In genomic region chr3:33145221-33145900, GRCh38 we compare ENCODE assay signal across 18 cellular contexts.
"Had no signal": no experiment of that assay in that cellular context is flagged by ENCODE, and none has a peak within 500 bp of the region (broad histone marks: within the 10 kb centered on the region; RNA-seq: fewer than 3 reads in every experiment).

No MANE protein-coding gene starts in this region.

- DNase-seq: activated B cell treated with CpG ODN at 0.5 μM for 24 hours; activated CD4-positive, alpha-beta T cell treated with anti-CD3 and anti-CD28 coated beads, Interleukin-2, amount 50 U/mL, for 4 hours; activated naive CD4-positive, alpha-beta T cell treated with anti-CD3 and anti-CD28 coated beads, Interleukin-2, amount 10 ng/mL, durations not matched to agents 7 days and 5 days; effector CD4-positive, alpha-beta T cell; foreskin keratinocyte; right cardiac atrium; stimulated activated CD4-positive, alpha-beta T cell treated with anti-CD3 and anti-CD28 coated beads, Interleukin-1b, Interleukin-23, amount 100 ng/mL, for 48 hours; stimulated activated naive CD8-positive, alpha-beta T cell treated with anti-CD3 and anti-CD28 coated beads, Interleukin-15, amount 100 ng/mL, for 72 hours; T-helper 9 cell; trophoblast cell had no signal

- H3K9me3 Mint-ChIP-seq: activated B cell treated with CpG ODN at 0.5 μM for 24 hours; activated naive CD4-positive, alpha-beta T cell treated with anti-CD3 and anti-CD28 coated beads, Interleukin-2, amount 10 ng/mL, durations not matched to agents 7 days and 5 days; brain; central memory CD8-positive, alpha-beta T cell; natural killer cell treated with Interleukin-12 subunit alpha and Interleukin-12 subunit beta and Interleukin-15 and Interleukin-18, amount 100 ng/mL, for 72 hours had no signal

- H3K4me3 ChIP-seq: lung, SJSA1, suprapubic skin had no signal

- H3K9me3 ChIP-seq: SJSA1, suprapubic skin had no signal

- H3K4me1 ChIP-seq: foreskin keratinocyte, parathyroid adenoma, SJSA1 had no signal

- H3K27ac Mint-ChIP-seq: activated B cell treated with CpG ODN at 0.5 μM for 24 hours; activated CD4-positive, alpha-beta T cell treated with anti-CD3 and anti-CD28 coated beads for 36 hours; activated naive CD4-positive, alpha-beta T cell treated with anti-CD3 and anti-CD28 coated beads, Interleukin-2, amount 10 ng/mL, durations not matched to agents 7 days and 5 days; brain; natural killer cell treated with Interleukin-12 subunit alpha and Interleukin-12 subunit beta and Interleukin-15 and Interleukin-18, amount 100 ng/mL, for 72 hours had no signal

- H3K9ac ChIP-seq: parathyroid adenoma had no signal

- H3K27me3 ChIP-seq: foreskin keratinocyte, SJSA1, suprapubic skin had no signal

- H3K4me1 Mint-ChIP-seq: activated CD4-positive, alpha-beta T cell treated with anti-CD3 and anti-CD28 coated beads for 36 hours; activated naive CD4-positive, alpha-beta T cell treated with anti-CD3 and anti-CD28 coated beads, Interleukin-2, amount 10 ng/mL, durations not matched to agents 7 days and 5 days; stimulated activated naive CD8-positive, alpha-beta T cell treated with anti-CD3 and anti-CD28 coated beads, Interleukin-15, amount 100 ng/mL, for 72 hours had no signal

- ATAC-seq: foreskin keratinocyte; natural killer cell treated with Interleukin-12 subunit alpha and Interleukin-12 subunit beta and Interleukin-15 and Interleukin-18, amount 100 ng/mL, for 72 hours; right cardiac atrium; stimulated activated naive CD8-positive, alpha-beta T cell treated with anti-CD3 and anti-CD28 coated beads, Interleukin-15, amount 100 ng/mL, for 72 hours had no signal

- H3K27ac ChIP-seq: foreskin keratinocyte, parathyroid adenoma, SJSA1, suprapubic skin had no signal

- H3K27me3 Mint-ChIP-seq: activated B cell treated with CpG ODN at 0.5 μM for 24 hours; activated CD4-positive, alpha-beta T cell treated with anti-CD3 and anti-CD28 coated beads for 36 hours; brain; central memory CD8-positive, alpha-beta T cell; natural killer cell treated with Interleukin-12 subunit alpha and Interleukin-12 subunit beta and Interleukin-15 and Interleukin-18, amount 100 ng/mL, for 72 hours; stimulated activated naive CD8-positive, alpha-beta T cell treated with anti-CD3 and anti-CD28 coated beads, Interleukin-15, amount 100 ng/mL, for 72 hours had no signal

- H2AFZ ChIP-seq: parathyroid adenoma had no signal

- H3K4me3 Mint-ChIP-seq: activated B cell treated with CpG ODN at 0.5 μM for 24 hours; activated CD4-positive, alpha-beta T cell treated with anti-CD3 and anti-CD28 coated beads for 36 hours; activated naive CD4-positive, alpha-beta T cell treated with anti-CD3 and anti-CD28 coated beads, Interleukin-2, amount 10 ng/mL, durations not matched to agents 7 days and 5 days; brain; central memory CD8-positive, alpha-beta T cell; natural killer cell treated with Interleukin-12 subunit alpha and Interleukin-12 subunit beta and Interleukin-15 and Interleukin-18, amount 100 ng/mL, for 72 hours; stimulated activated naive CD8-positive, alpha-beta T cell treated with anti-CD3 and anti-CD28 coated beads, Interleukin-15, amount 100 ng/mL, for 72 hours had no signal
